In genomic region chr11:107752954-107753822, GRCh38 we compare ENCODE assay signal across 16 cellular contexts. TPM values are rescaled to one million over a fixed set of nuclear protein-coding genes. Genes with fewer than 3 reads are reported as not detected.
DNase-seq lines count a peak whose midpoint lies in the region; FAIRE-seq and TF ChIP-seq lines count a peak whose summit lies in the region.
"Had no signal": no experiment of that assay in that cellular context is flagged by ENCODE, and none has a peak within 500 bp of the region (broad histone marks: within the 10 kb centered on the region; RNA-seq: fewer than 3 reads in every experiment).

No MANE protein-coding gene starts in this region.

- no peak overlapping the region for H2BK5ac ChIP-seq in mesendoderm (ENCODE audit: low read length)

- no peak overlapping the region for H2AK5ac ChIP-seq in mesendoderm (ENCODE audit: low read length)

- H3K4me3 Mint-ChIP-seq in nephron progenitor cell, result no peak overlapping the region
- H3K4me3 Mint-ChIP-seq: CD4-positive, alpha-beta memory T cell had no signal

- H3K56ac ChIP-seq in mesendoderm (ENCODE audit: low read length), result no peak overlapping the region

- H2AFZ ChIP-seq in OCI-LY7 (ENCODE audit: low read length) (no peak overlapping the region), SK-N-SH (ENCODE audit: low read depth) (no peak overlapping the region)

- peaks cover 2% of the 10 kb centered on the region for H3K27me3 Mint-ChIP-seq in nephron progenitor cell (ENCODE audit: low read depth, poor library complexity)

- no peaks in the 10 kb centered on the region for H3K79me1 ChIP-seq in mesendoderm (ENCODE audit: low read length)

- H3K4me1 Mint-ChIP-seq in nephron progenitor cell, result no peaks in the 10 kb centered on the region
- H3K4me1 Mint-ChIP-seq: CD4-positive, alpha-beta memory T cell had no signal

- no peak for TF ChIP-seq EP300 in SK-N-SH (IDR thresholded peaks at IDR 0.05; ENCODE audit: borderline replicate concordance in 1 of 2, low read depth in 1 of 2, low read length in 1 of 2)

- no peak overlapping the region for H3K27ac ChIP-seq in mesendoderm (ENCODE audit: low read depth, low read length)
- no peak overlapping the region for H3K27ac ChIP-seq in OCI-LY7 (ENCODE audit: low read depth, low read length, poor library complexity, severe bottlenecking)
- peak overlapping the region in 1 of 2 experiments; percentile 44; a peak in 1 of 4 replicates for H3K27ac ChIP-seq in SK-N-SH (ENCODE audit: low read depth in 2 of 2, low read length in 1 of 2)

- H3K4me2 ChIP-seq in mesendoderm (ENCODE audit: low read length), result no peak overlapping the region
- no peak overlapping the region for H3K4me2 ChIP-seq in OCI-LY7 (ENCODE audit: low read length)
- no peak overlapping the region for H3K4me2 ChIP-seq in SK-N-SH

- H3K9me3 ChIP-seq in OCI-LY7 (ENCODE audit: low read length) (no peaks in the 10 kb centered on the region), SK-N-SH (no peaks in the 10 kb centered on the region)
- H3K9me3 ChIP-seq: BE2C had no signal

- H3K4me3 ChIP-seq in AG10803 (ENCODE audit: low read length) (no peak overlapping the region), mesendoderm (ENCODE audit: low read length) (no peak overlapping the region), OCI-LY7 (ENCODE audit: low read depth, low read length, poor library complexity, severe bottlenecking) (no peak overlapping the region), SK-N-SH (ENCODE audit: low read depth in 2 of 2, low read length in 1 of 2) (no peak overlapping the region)

- TF ChIP-seq CTCF in AG10803 (conservative IDR thresholded peaks at IDR 0.05; ENCODE audit: low read length), result no peak
- no peak for TF ChIP-seq CTCF in D721Med (IDR thresholded peaks at IDR 0.05; ENCODE audit: insufficient read depth, missing control alignments)
- no peak for TF ChIP-seq CTCF in OCI-LY7 (conservative IDR thresholded peaks at IDR 0.05; ENCODE audit: low read length)
- no peak for TF ChIP-seq CTCF in nephron progenitor cell (IDR thresholded peaks at IDR 0.05)
- TF ChIP-seq CTCF in SK-N-SH (IDR thresholded peaks at IDR 0.05), result no peak

- no peaks in the 10 kb centered on the region for H3K9me3 Mint-ChIP-seq in nephron progenitor cell

- no peak overlapping the region for H3K23ac ChIP-seq in mesendoderm (ENCODE audit: low read length)

- H4K8ac ChIP-seq in mesendoderm (ENCODE audit: low read depth, low read length), result peak overlapping the region; percentile 86

- H3K36me3 ChIP-seq in mesendoderm (ENCODE audit: control insufficient read depth, insufficient read depth, low read length), result no peaks in the 10 kb centered on the region
- H3K36me3 ChIP-seq in OCI-LY7 (ENCODE audit: insufficient read depth, low read length), result no peaks in the 10 kb centered on the region
- H3K36me3 ChIP-seq in SK-N-SH (replicated peaks in 1 of 2; ENCODE audit: control insufficient read depth in 1 of 2, insufficient read depth in 2 of 2, low read length in 1 of 2), result no peaks in the 10 kb centered on the region
- H3K36me3 ChIP-seq: BE2C had no signal

- peak; percentile 92 for FAIRE-seq in D721Med (lab: Jason Lieb, UNC)
- FAIRE-seq: H54 had no signal

- H3K9ac ChIP-seq in mesendoderm (ENCODE audit: low read length) (no peak overlapping the region), SK-N-SH (no peak overlapping the region)

- BruUV-seq in OCI-LY7 (replicated peaks; lab: Mats Ljungman, UMichigan), result no TSS peak

- no peak overlapping the region for H4K5ac ChIP-seq in mesendoderm (ENCODE audit: low read length)

- no CpG with 5 or more reads among the region's 2 CpGs for WGBS in mesendoderm (ENCODE audit: extremely low coverage, insufficient coverage, low lambda C conversion rate)
- WGBS in SK-N-SH (ENCODE audit: low lambda C conversion rate), result 47% methylated on average over 2 of the region's 2 CpGs

- no peak overlapping the region for H3K27ac Mint-ChIP-seq in nephron progenitor cell
- H3K27ac Mint-ChIP-seq: CD4-positive, alpha-beta memory T cell had no signal

- H3K27me3 ChIP-seq in mesendoderm (ENCODE audit: insufficient read depth, low read length, poor library complexity), result no peaks in the 10 kb centered on the region
- no peaks in the 10 kb centered on the region for H3K27me3 ChIP-seq in SK-N-SH (ENCODE audit: insufficient read depth)

- H3K9me2 ChIP-seq in OCI-LY7 (ENCODE audit: insufficient read depth, low read length), result no peaks in the 10 kb centered on the region
- no peaks in the 10 kb centered on the region for H3K9me2 ChIP-seq in SK-N-SH

- H3K36me3 Mint-ChIP-seq in nephron progenitor cell (ENCODE audit: low read depth), result no peaks in the 10 kb centered on the region
- H3K36me3 Mint-ChIP-seq: CD4-positive, alpha-beta memory T cell had no signal

- H3K4ac ChIP-seq in mesendoderm (ENCODE audit: low read depth, low read length), result no peak overlapping the region

- no peak overlapping the region for H3K18ac ChIP-seq in mesendoderm (ENCODE audit: low read length)

- CTCF ChIA-PET in OCI-LY7 (lab: Charles Lee; ENCODE audit: unreplicated experiment), result no interaction called here
- CTCF ChIA-PET in SK-N-SH (lab: Yijun Ruan, JAX), result no interaction called here

- H2BK15ac ChIP-seq in mesendoderm (replicated peaks; ENCODE audit: low read depth), result no peak overlapping the region

- POLR2A ChIA-PET in OCI-LY7 (lab: Charles Lee) (no interaction called here), SK-N-SH (lab: Yijun Ruan, JAX) (no interaction called here)

- peak; percentile 12 for DNase-seq in AG10803 (ENCODE audit: low read depth)
- DNase-seq in D721Med (ENCODE audit: insufficient read length, low spot score), result no peak
- DNase-seq in NCI-H69 (lab: John Stamatoyannopoulos, UW), result peak; percentile 21
- no peak for DNase-seq in mesendoderm
- DNase-seq in NCI-H146 (lab: John Stamatoyannopoulos, UW), result no peak
- DNase-seq in OCI-LY7 (ENCODE audit: low spot score), result no peak
- no peak for DNase-seq in nephron progenitor cell
- no peak for DNase-seq in SK-N-SH
- DNase-seq: BE2C; CD4-positive, alpha-beta memory T cell; DMS 273 treated with DMSO at 0.1 percent for 48 hours; Karpas-422; NCI-H2029 treated with DMSO at 0.1 percent for 48 hours; RPMI8226 had no signal

- no peaks in the 10 kb centered on the region for H4K20me1 ChIP-seq in OCI-LY7 (ENCODE audit: insufficient read depth, low read length)
- H4K20me1 ChIP-seq in SK-N-SH (ENCODE audit: insufficient read depth), result no peaks in the 10 kb centered on the region

- H3K79me2 ChIP-seq in mesendoderm (ENCODE audit: control insufficient read depth, insufficient read depth, low read length), result no peaks in the 10 kb centered on the region
- no peaks in the 10 kb centered on the region for H3K79me2 ChIP-seq in OCI-LY7 (ENCODE audit: insufficient read depth, low read depth, low read length)
- H3K79me2 ChIP-seq in SK-N-SH (ENCODE audit: insufficient read depth), result no peaks in the 10 kb centered on the region

- intact Hi-C loops in OCI-LY7 (cut with micrococcal nuclease; ENCODE audit: unreplicated experiment), result no loop called here

- H3F3A ChIP-seq in SK-N-SH (replicated peaks; ENCODE audit: insufficient read depth), result no peaks in the 10 kb centered on the region

- no peak overlapping the region for H2BK120ac ChIP-seq in mesendoderm (ENCODE audit: low read depth, low read length)

- TF ChIP-seq RAD21 in SK-N-SH (IDR thresholded peaks at IDR 0.05; ENCODE audit: low read length), result no peak

- no peaks in the 10 kb centered on the region for H3K4me1 ChIP-seq in mesendoderm (ENCODE audit: control insufficient read depth, low read depth, low read length)
- H3K4me1 ChIP-seq in OCI-LY7 (ENCODE audit: insufficient read depth, low read length, poor library complexity, severe bottlenecking), result no peaks in the 10 kb centered on the region
- H3K4me1 ChIP-seq in SK-N-SH (ENCODE audit: control insufficient read depth in 1 of 2, insufficient read depth in 2 of 2, low read depth in 1 of 2, low read length in 1 of 2), result no peaks in the 10 kb centered on the region
- H3K4me1 ChIP-seq: BE2C had no signal

TF ChIP-seq in SK-N-SH, 30 proteins besides CTCF, POLR2A, EP300 and RAD21 (continues in another document):
- TF ChIP-seq EZH2phosphoT487 (IDR thresholded peaks at IDR 0.05; ENCODE audit: borderline replicate concordance, low read depth) (no peak), YY1 (IDR thresholded peaks at IDR 0.05; ENCODE audit: low read depth) (no peak), MAX (IDR thresholded peaks at IDR 0.05; ENCODE audit: low read depth) (no peak), SIN3A (IDR thresholded peaks at IDR 0.05; ENCODE audit: borderline replicate concordance, low read depth, low read length) (no peak), RFX5 (IDR thresholded peaks at IDR 0.05; ENCODE audit: low read length) (no peak), MEF2A (IDR thresholded peaks at IDR 0.05; ENCODE audit: borderline replicate concordance, low read depth) (no peak), TCF12 (IDR thresholded peaks at IDR 0.05) (no peak), TEAD4 (IDR thresholded peaks at IDR 0.05; ENCODE audit: borderline replicate concordance, insufficient read depth) (no peak), POLR2AphosphoS5 (IDR thresholded peaks at IDR 0.05; ENCODE audit: low read depth, low read length) (no peak), MXI1 (IDR thresholded peaks at IDR 0.05; ENCODE audit: low read depth, low read length) (no peak), NFIC (IDR thresholded peaks at IDR 0.05; ENCODE audit: borderline replicate concordance) (no peak), CHD2 (IDR thresholded peaks at IDR 0.05; ENCODE audit: low read length, partially characterized antibody) (no peak), IRF3 (IDR thresholded peaks at IDR 0.05; ENCODE audit: low read depth, low read length) (no peak), RXRA (IDR thresholded peaks at IDR 0.05; ENCODE audit: borderline replicate concordance, low read depth) (no peak), FOXM1 (IDR thresholded peaks at IDR 0.05; ENCODE audit: low read depth) (no peak)

RNA-seq across cellular contexts. Expression of gene SLN, which starts 41.3 kb away (rescaled TPM):
- polyA plus RNA-seq in mesendoderm (2013, experiment 1 of 2), result not detected
- polyA plus RNA-seq in mesendoderm (2013, experiment 2 of 2), result not detected
- total RNA-seq in OCI-LY7 (2014; rRNA removed; shearing (Covaris generic)), result not detected in 2 replicates
- total RNA-seq in OCI-LY7 (2022), result not detected in 2 replicates
- polyA plus RNA-seq in SK-N-SH (2012; rRNA removed), result 0.11 TPM in 1 of 2 replicates, not detected in the other
- polyA plus RNA-seq in SK-N-SH (2012; cell fraction: cytosol; rRNA removed), result 0.13 and 0.15 TPM in 2 replicates
- not detected in 2 replicates for polyA plus RNA-seq in SK-N-SH (2012; cell fraction: nucleus; rRNA removed)
- total RNA-seq: CD4-positive, alpha-beta memory T cell; SK-MEL-5 had no signal
- polyA plus RNA-seq: CD4-positive, alpha-beta memory T cell had no signal

Comparison
In these comparisons a context has a peak if more than half of its experiments do, and no peak if none do; other contexts are left out.
1. DNase-seq: peak in AG10803 (single experiment) and NCI-H69 (single experiment); none in D721Med (single experiment), mesendoderm (single experiment), NCI-H146 (single experiment), OCI-LY7 (single experiment), nephron progenitor cell (single experiment) and SK-N-SH (single experiment).